In the genomic region with DNA sequence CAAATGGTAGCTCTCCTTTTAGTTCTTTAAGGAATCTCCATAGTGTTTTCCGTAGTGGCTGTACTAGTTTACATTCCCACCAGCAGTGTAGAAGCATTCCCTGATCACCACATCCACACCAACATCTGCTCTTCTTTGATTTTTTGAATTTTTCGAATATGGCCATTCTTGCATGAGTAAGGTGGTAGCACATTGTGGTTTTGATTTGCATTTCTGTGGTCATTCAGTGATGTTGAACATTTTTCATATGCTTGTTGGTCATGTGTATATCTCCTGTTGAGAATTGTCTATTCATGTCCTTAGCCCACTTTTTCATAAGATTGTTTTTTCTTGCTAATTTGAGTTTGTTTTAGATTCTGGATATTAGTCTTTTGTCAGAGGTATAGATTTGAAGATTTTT, we compare ENCODE assay signal across 12 cellular contexts.
DNase-seq lines count a peak whose midpoint lies in the region; ATAC-seq, FAIRE-seq and TF ChIP-seq lines count a peak whose summit lies in the region.
"Had no signal": no experiment of that assay in that cellular context is flagged by ENCODE, and none has a peak within 500 bp of the region (broad histone marks: within the 10 kb centered on the region; RNA-seq: fewer than 3 reads in every experiment).

No MANE protein-coding gene starts in this region.

- TF ChIP-seq POLR2A in GM12891 (IDR thresholded peaks at IDR 0.05; ENCODE audit: low read depth, low read length): no peak

- no peak overlapping the region for H3K4me3 ChIP-seq in right cardiac atrium (ENCODE audit: low read length)

- no peak overlapping the region for H3K27ac ChIP-seq in right cardiac atrium (ENCODE audit: low read length)

- FAIRE-seq in GM12891 (lab: Jason Lieb, UNC): peak; percentile 43
- FAIRE-seq: urothelium cell line had no signal

- H3K27me3 ChIP-seq in right cardiac atrium (ENCODE audit: control insufficient read depth, insufficient read depth): no peaks in the 10 kb centered on the region

- WGBS in right cardiac atrium: 94% methylated on average over 2 of the region's 2 CpGs

- DNase-seq in GM12891 (ENCODE audit: insufficient read length, low spot score) (no peak), fibroblast of gingiva (ENCODE audit: low read depth) (peak; percentile 37), right cardiac atrium (no peak), DMS53 (lab: John Stamatoyannopoulos, UW) (no peak), RKO (ENCODE audit: low spot score) (no peak), NCI-H1105 treated with DMSO at 0.1 percent for 48 hours (lab: John Stamatoyannopoulos, UW) (no peak)
- DNase-seq: activated CD4-positive, alpha-beta T cell treated with anti-CD3 and anti-CD28 coated beads for 48 hours; dermis blood vessel endothelial cell had no signal

- no peaks in the 10 kb centered on the region for H3K9me3 ChIP-seq in right cardiac atrium (ENCODE audit: control insufficient read depth, low read length)

- intact Hi-C loops in right cardiac atrium (cut with DNase I): no loop called here

- ATAC-seq in GM21528 (IDR thresholded peaks at IDR 0.05; ENCODE audit: low FRiP score, unreplicated experiment) (peak; percentile 97), HG03175 (IDR thresholded peaks at IDR 0.05; ENCODE audit: unreplicated experiment) (peak; percentile 94), right cardiac atrium (no peak)
- ATAC-seq: left lobe of liver had no signal

- no peaks in the 10 kb centered on the region for H3K4me1 ChIP-seq in right cardiac atrium (ENCODE audit: control insufficient read depth, insufficient read depth, low read length)

TF ChIP-seq in GM12891, 5 proteins besides CTCF, POLR2A, EP300 and RAD21:
- TF ChIP-seq SPI1 (IDR thresholded peaks at IDR 0.05; ENCODE audit: low read depth, low read length) (no peak), POU2F2 (IDR thresholded peaks at IDR 0.05; ENCODE audit: low read depth, low read length) (peak; percentile 64; the same call in 1 of the 2 replicates)

Comparison
In these comparisons a context has a peak if more than half of its experiments do, and no peak if none do; other contexts are left out.
1. ATAC-seq: peak in GM21528 (single experiment) and HG03175 (single experiment); none in right cardiac atrium (0 of 2).